21 cellular contexts compared by ENCODE assay signal in genomic region chr3:15982243-15982642, GRCh38.
DNase-seq lines count a peak whose midpoint lies in the region; ATAC-seq and TF ChIP-seq lines count a peak whose summit lies in the region.
"Had no signal": no experiment of that assay in that cellular context is flagged by ENCODE, and none has a peak within 500 bp of the region (broad histone marks: within the 10 kb centered on the region; RNA-seq: fewer than 3 reads in every experiment).

No MANE protein-coding gene starts in this region.

- BruUV-seq in MCF 10A (replicated peaks; lab: Mats Ljungman, UMichigan), result no TSS peak

- H3K4me3 ChIP-seq in breast epithelium (no peak overlapping the region), mesodermal cell (ENCODE audit: extremely low read depth, insufficient read depth, low read length, poor library complexity, severe bottlenecking) (no peak overlapping the region), thoracic aorta (peak overlapping the region; percentile 0), testis (no peak overlapping the region)
- H3K4me3 ChIP-seq: mucosa of descending colon, ovary, thyroid gland had no signal

- CTCF ChIA-PET in MCF 10A (lab: Yijun Ruan, JAX), result interaction anchor here (0.6 to 1.2 kb wide), 6 partner anchors 52 to 279 kb away, joined by 3 to 6 read pairs (median 4); no protein-coding TSS in a partner anchor

- peak overlapping the region; percentile 69 for H3K4me3 Mint-ChIP-seq in MCF 10A (ENCODE audit: unreplicated experiment)
- peak overlapping the region in 4 of 5 experiments; percentile 53 to 79 (median 75) for H3K4me3 Mint-ChIP-seq in brain
- H3K4me3 Mint-ChIP-seq: activated naive CD4-positive, alpha-beta T cell treated with anti-CD3 and anti-CD28 coated beads, Interleukin-2, amount 10 ng/mL, durations not matched to agents 7 days and 5 days had no signal

- POLR2A ChIA-PET in MCF 10A (lab: Yijun Ruan, JAX), result interaction anchor here (0.6 to 1.9 kb wide), 24 partner anchors 9 to 197 kb away, joined by 3 to 9 read pairs (median 4); partner anchors contain the start of gene ANKRD28

- H3K27me3 Mint-ChIP-seq in MCF 10A (ENCODE audit: insufficient read depth, unreplicated experiment) (no peaks in the 10 kb centered on the region), brain (peaks cover 3% of the 10 kb centered on the region)

- H3K4me1 Mint-ChIP-seq in MCF 10A (ENCODE audit: insufficient read depth, unreplicated experiment) (peaks cover 23% of the 10 kb centered on the region), brain (peaks cover 71% of the 10 kb centered on the region)
- H3K4me1 Mint-ChIP-seq: activated naive CD4-positive, alpha-beta T cell treated with anti-CD3 and anti-CD28 coated beads, Interleukin-2, amount 10 ng/mL, durations not matched to agents 7 days and 5 days had no signal

- TF ChIP-seq POLR2A in breast epithelium (IDR thresholded peaks at IDR 0.05), result no peak
- no peak for TF ChIP-seq POLR2A in testis (IDR thresholded peaks at IDR 0.05)

- WGBS in mesodermal cell (ENCODE audit: insufficient coverage in 2 of 2), 2 experiments, result 100% methylated on average over 1 of the region's 1 CpG; no CpG with 5 or more reads in 1 of the 2 experiments
- WGBS in testis, 2 donors, result 100% methylated on average over 1 of the region's 1 CpG

- no peaks in the 10 kb centered on the region for H3K36me3 ChIP-seq in breast epithelium
- no peaks in the 10 kb centered on the region for H3K36me3 ChIP-seq in mesodermal cell (ENCODE audit: control insufficient read depth, insufficient read depth, low read length)
- H3K36me3 ChIP-seq in thoracic aorta, result no peaks in the 10 kb centered on the region
- H3K36me3 ChIP-seq in testis (ENCODE audit: low read depth, missing control alignments), result no peaks in the 10 kb centered on the region
- H3K36me3 ChIP-seq: ovary, thyroid gland had no signal

- no peaks in the 10 kb centered on the region for H3K9me3 Mint-ChIP-seq in MCF 10A (ENCODE audit: unreplicated experiment)
- H3K9me3 Mint-ChIP-seq in brain, result peaks cover 10 to 53% (median 27%) of the 10 kb centered on the region in 5 experiments
- H3K9me3 Mint-ChIP-seq: activated naive CD4-positive, alpha-beta T cell treated with anti-CD3 and anti-CD28 coated beads, Interleukin-2, amount 10 ng/mL, durations not matched to agents 7 days and 5 days had no signal

- no peaks in the 10 kb centered on the region for H3K9me3 ChIP-seq in breast epithelium
- H3K9me3 ChIP-seq in mesodermal cell (ENCODE audit: control insufficient read depth, low read length), result peaks cover 5% of the 10 kb centered on the region
- H3K9me3 ChIP-seq in thoracic aorta, result no peaks in the 10 kb centered on the region
- no peaks in the 10 kb centered on the region for H3K9me3 ChIP-seq in testis
- H3K9me3 ChIP-seq: mucosa of descending colon, ovary, thyroid gland had no signal

- intact Hi-C loops in MCF 10A (cut with micrococcal nuclease), result loop anchor here (2.0 kb wide), 1 partner anchor 123 kb away; no protein-coding TSS in a partner anchor
- intact Hi-C loops in breast epithelium (cut with DNase I; ENCODE audit: low total_unique reads), result no loop called here
- intact Hi-C loops in testis (cut with DNase I; ENCODE audit: low total_unique reads), result no loop called here
- intact Hi-C loops in posterior cingulate gyrus (cut with DNase I), result loop anchor here (5.0 kb wide), 2 partner anchors 50 to 120 kb away; no protein-coding TSS in a partner anchor

- H3K4me1 ChIP-seq in breast epithelium, result no peaks in the 10 kb centered on the region
- peaks cover 12% of the 10 kb centered on the region for H3K4me1 ChIP-seq in mesodermal cell (ENCODE audit: control insufficient read depth, insufficient read depth, low read length, poor library complexity, severe bottlenecking)
- H3K4me1 ChIP-seq in thoracic aorta (ENCODE audit: control insufficient read depth in 1 of 2, low read depth in 2 of 2), result peaks cover 0 to 8% of the 10 kb centered on the region in 2 donors
- no peaks in the 10 kb centered on the region for H3K4me1 ChIP-seq in testis
- H3K4me1 ChIP-seq: thyroid gland had no signal

- H3K27ac Mint-ChIP-seq in MCF 10A (ENCODE audit: low read depth, unreplicated experiment) (peak overlapping the region; percentile 96), brain (peak overlapping the region; percentile 81 to 99 (median 97))
- H3K27ac Mint-ChIP-seq: activated naive CD4-positive, alpha-beta T cell treated with anti-CD3 and anti-CD28 coated beads, Interleukin-2, amount 10 ng/mL, durations not matched to agents 7 days and 5 days had no signal

- H3K27me3 ChIP-seq in breast epithelium, result no peaks in the 10 kb centered on the region
- H3K27me3 ChIP-seq in thoracic aorta (replicated peaks; ENCODE audit: insufficient read depth), result no peaks in the 10 kb centered on the region
- no peaks in the 10 kb centered on the region for H3K27me3 ChIP-seq in testis
- H3K27me3 ChIP-seq: ovary, thyroid gland had no signal

- ATAC-seq in thoracic aorta (ENCODE audit: insufficient number of reproducible peaks, low FRiP score, low read depth) (no peak), omental fat pad (ENCODE audit: low FRiP score) (no peak)
- ATAC-seq: left colon, mucosa of descending colon had no signal

- DNase-seq in MCF 10A (ENCODE audit: unreplicated experiment) (no peak), breast epithelium (ENCODE audit: low spot score in 2 of 2) (no peak), thoracic aorta (ENCODE audit: low spot score) (no peak), testis (no peak), omental fat pad (ENCODE audit: low spot score) (no peak), posterior cingulate gyrus (no peak)
- DNase-seq: activated CD4-positive, alpha-beta T cell treated with anti-CD3 and anti-CD28 coated beads, Interleukin-2, amount 50 U/mL, for 4 hours; activated naive CD4-positive, alpha-beta T cell treated with anti-CD3 and anti-CD28 coated beads, Interleukin-2, amount 10 ng/mL, durations not matched to agents 7 days and 5 days; activated T-cell treated with anti-CD3 and anti-CD28 coated beads for 4 hours; KG1; left colon; mucosa of descending colon; NCI-H1092; NCI-H526 treated with DMSO at 0.1 percent for 48 hours; ovary; small intestine; SW 1271; thyroid gland had no signal

- no peaks in the 10 kb centered on the region for H3K36me3 Mint-ChIP-seq in MCF 10A (ENCODE audit: insufficient read depth, unreplicated experiment)
- H3K36me3 Mint-ChIP-seq in brain, result peaks cover 28% of the 10 kb centered on the region
- H3K36me3 Mint-ChIP-seq: activated naive CD4-positive, alpha-beta T cell treated with anti-CD3 and anti-CD28 coated beads, Interleukin-2, amount 10 ng/mL, durations not matched to agents 7 days and 5 days had no signal

- no peak for TF ChIP-seq CTCF in MCF 10A (IDR thresholded peaks at IDR 0.05; ENCODE audit: unreplicated experiment)
- TF ChIP-seq CTCF in breast epithelium (IDR thresholded peaks at IDR 0.05), result no peak
- TF ChIP-seq CTCF in brain (conservative IDR thresholded peaks at IDR 0.05), result no peak
- no peak for TF ChIP-seq CTCF in thoracic aorta (IDR thresholded peaks at IDR 0.05)
- TF ChIP-seq CTCF in testis (IDR thresholded peaks at IDR 0.05), result no peak
- no peak for TF ChIP-seq CTCF in omental fat pad (IDR thresholded peaks at IDR 0.05)

- H3K27ac ChIP-seq in breast epithelium, result no peak overlapping the region
- H3K27ac ChIP-seq in mesodermal cell (ENCODE audit: low read depth, low read length, severe bottlenecking), result peak overlapping the region; percentile 69
- no peak overlapping the region for H3K27ac ChIP-seq in thoracic aorta
- no peak overlapping the region for H3K27ac ChIP-seq in testis
- H3K27ac ChIP-seq: 22Rv1, ovary, thyroid gland had no signal

Comparison
In these comparisons a context has a peak if more than half of its experiments do, and no peak if none do; other contexts are left out.
1. intact Hi-C loops: an anchor here in MCF 10A (2.0 kb wide) and posterior cingulate gyrus (5.0 kb wide); none called in breast epithelium and testis.